ENCODE assay signal across 27 cellular contexts in the genomic region with DNA sequence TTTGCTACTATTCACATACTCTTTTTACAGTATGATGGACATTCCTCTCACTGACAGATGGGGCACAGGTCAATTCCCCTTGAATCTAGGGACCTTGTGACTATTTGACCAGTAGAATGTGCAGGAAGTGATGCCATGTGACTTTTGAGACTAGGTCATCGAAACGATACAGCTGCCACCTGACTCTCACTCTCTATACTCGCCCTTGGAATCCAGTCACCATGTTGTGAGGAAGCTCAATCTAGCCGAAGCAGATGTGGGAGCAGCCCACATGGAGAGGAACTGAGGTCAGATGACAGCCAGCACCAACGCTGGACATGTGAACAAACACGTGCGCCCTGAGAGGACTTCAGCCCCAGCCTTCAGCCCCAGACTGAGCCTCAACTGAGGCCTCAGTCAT.
"Had no signal": no experiment of that assay in that cellular context is flagged by ENCODE, and none has a peak within 500 bp of the region (broad histone marks: within the 10 kb centered on the region; RNA-seq: fewer than 3 reads in every experiment).

No MANE protein-coding gene starts in this region.

- H3K4me1 Mint-ChIP-seq: endodermal cell had no signal

- H3K27me3 Mint-ChIP-seq: dendritic cell treated with granulocyte-macrophage colony-stimulating factor and Interleukin-4, amounts not matched to agents 40 ng/mL and 50 ng/mL, for 4 days had no signal

- H3K4me1 ChIP-seq: colonic mucosa, esophagus muscularis mucosa, foreskin keratinocyte, gastrocnemius medialis, gastroesophageal sphincter, heart left ventricle, heart right ventricle had no signal

- H3K4me3 Mint-ChIP-seq: dendritic cell treated with granulocyte-macrophage colony-stimulating factor and Interleukin-4, amounts not matched to agents 40 ng/mL and 50 ng/mL, for 4 days; effector memory CD8-positive, alpha-beta T cell; endodermal cell had no signal

- H3K36me3 ChIP-seq: colonic mucosa, esophagus muscularis mucosa, esophagus squamous epithelium, gastrocnemius medialis, gastroesophageal sphincter, heart left ventricle, heart right ventricle had no signal

- DNase-seq: colonic mucosa; cortex of kidney; dermis blood vessel endothelial cell; dorsolateral prefrontal cortex; effector CD4-positive, alpha-beta T cell; effector CD8-positive, alpha-beta T cell; effector memory CD4-positive, alpha-beta T cell; effector memory CD8-positive, alpha-beta T cell; endodermal cell; erythroblast; esophagus squamous epithelium; foreskin keratinocyte; foreskin melanocyte; gastrocnemius medialis; glutamatergic neuron; head of caudate nucleus; heart left ventricle; heart right ventricle had no signal

- ATAC-seq: effector memory CD8-positive, alpha-beta T cell; esophagus mucosa; foreskin keratinocyte; gastrocnemius medialis; gastroesophageal sphincter; heart left ventricle; heart right ventricle had no signal

- FAIRE-seq: colon, endometrium, endothelial cell of umbilical vein had no signal

- H3K27ac Mint-ChIP-seq: dendritic cell treated with granulocyte-macrophage colony-stimulating factor and Interleukin-4, amounts not matched to agents 40 ng/mL and 50 ng/mL, for 4 days; effector memory CD8-positive, alpha-beta T cell; endodermal cell had no signal

- H3K27me3 ChIP-seq: colonic mucosa, foreskin keratinocyte, gastrocnemius medialis had no signal

- H3K9me3 Mint-ChIP-seq: endodermal cell had no signal

- H3K4me3 ChIP-seq: colonic mucosa, coronary artery, dorsolateral prefrontal cortex, esophagus muscularis mucosa, esophagus squamous epithelium, gastrocnemius medialis, gastroesophageal sphincter, heart left ventricle, heart right ventricle had no signal

- H3K9me3 ChIP-seq: colonic mucosa, gastrocnemius medialis, gastroesophageal sphincter had no signal

- H3K27ac ChIP-seq: colonic mucosa, coronary artery, dorsolateral prefrontal cortex, epithelial cell of prostate, esophagus muscularis mucosa, esophagus squamous epithelium, foreskin keratinocyte, gastrocnemius medialis, gastroesophageal sphincter, heart left ventricle, heart right ventricle had no signal
